24 cellular contexts compared by ENCODE assay signal in genomic region chr11:62457474-62457873, GRCh38. TPM values are rescaled to one million over a fixed set of nuclear protein-coding genes. Genes with fewer than 3 reads are reported as not detected.
DNase-seq lines count a peak whose midpoint lies in the region; ATAC-seq, FAIRE-seq and TF ChIP-seq lines count a peak whose summit lies in the region.
"Had no signal": no experiment of that assay in that cellular context is flagged by ENCODE, and none has a peak within 500 bp of the region (broad histone marks: within the 10 kb centered on the region; RNA-seq: fewer than 3 reads in every experiment).

No MANE protein-coding gene starts in this region.

- H3K9me1 ChIP-seq in K562 (ENCODE audit: control insufficient read depth, insufficient read depth, low read length) = no peaks in the 10 kb centered on the region

- H3K79me2 ChIP-seq in HepG2 (ENCODE audit: insufficient read depth, low read length) (no peaks in the 10 kb centered on the region), K562 (ENCODE audit: control insufficient read depth, insufficient read depth, low read length) (no peaks in the 10 kb centered on the region)

- H3K4me1 ChIP-seq in right lobe of liver (peaks cover 0 to 9% (median 0%) of the 10 kb centered on the region in 4 donors), HepG2 (ENCODE audit: insufficient read depth, low read length) (peaks cover 54% of the 10 kb centered on the region), K562 (replicated peaks in 1 of 2; ENCODE audit: control insufficient read depth in 2 of 2, insufficient read depth in 2 of 2, low read length in 2 of 2) (peaks cover 22 to 40% of the 10 kb centered on the region in 2 experiments), muscle layer of colon (ENCODE audit: insufficient read depth, low read length) (peaks cover 31% of the 10 kb centered on the region), transverse colon (peaks cover 9 to 38% (median 16%) of the 10 kb centered on the region in 4 donors), tibial artery (peaks cover 0 to 12% (median 0%) of the 10 kb centered on the region in 4 donors)
- H3K4me1 ChIP-seq: BLaER1 had no signal

- TF ChIP-seq RAD21 in HepG2 (CRISPR knock-in tag; IDR thresholded peaks at IDR 0.05) = no peak
- no peak for TF ChIP-seq RAD21 in K562 (CRISPR knock-in tag; conservative IDR thresholded peaks at IDR 0.05 in 1 of 2, IDR thresholded peaks at IDR 0.05 in 1 of 2)

- CTCF ChIA-PET in HepG2 (lab: Yijun Ruan, JAX; ENCODE audit: low intra/inter-chr PET ratio, low total read pairs) (no interaction called here), K562 (lab: Yijun Ruan, JAX; ENCODE audit: low intra/inter-chr PET ratio) (interaction anchor here (0.6 kb wide), 1 partner anchor 18 kb away, joined by 3 read pairs; no protein-coding TSS in a partner anchor)

- FAIRE-seq in HepG2 (lab: Jason Lieb, UNC) = no peak
- no peak for FAIRE-seq in K562 (lab: Jason Lieb, UNC)
- FAIRE-seq: G401.6 had no signal

- TF ChIP-seq POLR2A in right lobe of liver (IDR thresholded peaks at IDR 0.05) (no peak), HepG2 (IDR thresholded peaks at IDR 0.05; ENCODE audit: insufficient read depth in 1 of 2, low read depth in 2 of 2, low read length in 2 of 2) (no peak), K562 (conservative IDR thresholded peaks at IDR 0.05) (no peak), transverse colon (IDR thresholded peaks at IDR 0.05) (no peak)

- H3K27me3 ChIP-seq in right lobe of liver (no peaks in the 10 kb centered on the region), HepG2 (ENCODE audit: control insufficient read depth in 1 of 2, insufficient read depth in 2 of 2, low read length in 2 of 2) (no peaks in the 10 kb centered on the region), K562 (ENCODE audit: control insufficient read depth in 2 of 2, insufficient read depth in 2 of 2, low read length in 2 of 2) (no peaks in the 10 kb centered on the region), muscle layer of colon (ENCODE audit: control insufficient read depth in 1 of 2, insufficient read depth in 2 of 2, low read length in 2 of 2) (no peaks in the 10 kb centered on the region), transverse colon (no peaks in the 10 kb centered on the region), tibial artery (no peaks in the 10 kb centered on the region)
- H3K27me3 ChIP-seq: BLaER1, Peyer's patch had no signal

- TF ChIP-seq CTCF in right lobe of liver (IDR thresholded peaks at IDR 0.05) = no peak
- no peak for TF ChIP-seq CTCF in HepG2 (CRISPR knock-in tag; IDR thresholded peaks at IDR 0.05)
- no peak for TF ChIP-seq CTCF in K562 (IDR thresholded peaks at IDR 0.05 in 2 of 3, conservative IDR thresholded peaks at IDR 0.05 in 1 of 3; ENCODE audit: insufficient read depth in 2 of 3, low read depth in 1 of 3, low read length in 3 of 3)
- TF ChIP-seq CTCF in transverse colon (IDR thresholded peaks at IDR 0.05) = no peak
- TF ChIP-seq CTCF in tibial artery (IDR thresholded peaks at IDR 0.05) = no peak

- H3K4me3 ChIP-seq in right lobe of liver (no peak overlapping the region), HepG2 (replicated peaks in 1 of 3; ENCODE audit: insufficient read depth in 1 of 3, low read depth in 2 of 3, low read length in 3 of 3) (no peak overlapping the region), K562 (no peak overlapping the region), muscle layer of colon (ENCODE audit: low read depth in 1 of 2, low read length in 2 of 2) (no peak overlapping the region), transverse colon (no peak overlapping the region), tibial artery (no peak overlapping the region)
- H3K4me3 ChIP-seq: BLaER1, Peyer's patch, SK-N-MC had no signal

- ATAC-seq in right lobe of liver = peak in 3 of 4 donors; percentile 12 to 49 (median 38)
- no peak for ATAC-seq in HepG2
- no peak for ATAC-seq in K562
- ATAC-seq in GM21381 (IDR thresholded peaks at IDR 0.05; ENCODE audit: unreplicated experiment) = no peak
- no peak for ATAC-seq in HG02870 (IDR thresholded peaks at IDR 0.05; ENCODE audit: unreplicated experiment)
- ATAC-seq: HCT116 had no signal

- POLR2A ChIA-PET in HepG2 (lab: Yijun Ruan, JAX) (interaction anchor here (1.3 to 1.9 kb wide), 3 partner anchors 8 to 134 kb away, joined by 5 to 9 read pairs (median 6); partner anchors contain the start of gene TUT1), K562 (lab: Yijun Ruan, JAX) (interaction anchor here (0.6 to 2.7 kb wide), 12 partner anchors 8 to 45 kb away, joined by 3 to 12 read pairs (median 4); no protein-coding TSS in a partner anchor)

- BruUV-seq in HepG2 (replicated peaks; lab: Mats Ljungman, UMichigan) (no TSS peak), K562 (replicated peaks; lab: Mats Ljungman, UMichigan) (no TSS peak)

- DNase-seq in right lobe of liver (no peak), HepG2 (ENCODE audit: low spot score) (no peak), K562 (ENCODE audit: extremely low read depth in 1 of 4, low spot score in 3 of 4) (no peak), transverse colon (no peak), tibial artery (no peak)
- DNase-seq: 8988T; CD4-positive, alpha-beta T cell; COR-L47; NCI-H2029; NCI-H2227 treated with DMSO at 0.1 percent for 48 hours; Peyer's patch; SIG-M5 had no signal

- H3K9me3 ChIP-seq in right lobe of liver (no peaks in the 10 kb centered on the region), HepG2 (ENCODE audit: low read length) (no peaks in the 10 kb centered on the region), K562 (replicated peaks; ENCODE audit: control insufficient read depth, insufficient read depth, low read depth, low read length) (no peaks in the 10 kb centered on the region), muscle layer of colon (ENCODE audit: low read length) (no peaks in the 10 kb centered on the region), transverse colon (no peaks in the 10 kb centered on the region), tibial artery (no peaks in the 10 kb centered on the region)
- H3K9me3 ChIP-seq: BLaER1, Peyer's patch had no signal

- TF ChIP-seq EP300 in HepG2 (IDR thresholded peaks at IDR 0.05; ENCODE audit: low read depth in 2 of 2, low read length in 2 of 2) = no peak
- no peak for TF ChIP-seq EP300 in HepG2 (CRISPR knock-in tag; IDR thresholded peaks at IDR 0.05; ENCODE audit: borderline replicate concordance)
- no peak for TF ChIP-seq EP300 in K562 (IDR thresholded peaks at IDR 0.05; ENCODE audit: low read length)
- TF ChIP-seq EP300 in transverse colon (IDR thresholded peaks at IDR 0.05; ENCODE audit: low read depth) = no peak

- H2AFZ ChIP-seq in HepG2 (ENCODE audit: low read length) = no peak overlapping the region
- 0 out of 2 replicates have a peak overlapping the region, but pooled peaks have one; percentile 32 for H2AFZ ChIP-seq in K562 (ENCODE audit: low read depth, low read length)

- in situ Hi-C loops in HepG2 (cut with HindIII; ENCODE audit: extremely low pct_ligation_motif_present, low pct_unique_long_range_greater_than_20kb) (no loop called here), K562 (cut with MboI) (no loop called here), transverse colon (cut with MboI; ENCODE audit: low pct_ligation_motif_present in 1 of 4, low pct_unique_long_range_greater_than_20kb in 1 of 4, low sequenced_read_pairs in 3 of 4) (no loop called here)

- H3K36me3 ChIP-seq in right lobe of liver = no peaks in the 10 kb centered on the region
- no peaks in the 10 kb centered on the region for H3K36me3 ChIP-seq in HepG2 (replicated peaks in 1 of 2; ENCODE audit: control insufficient read depth in 1 of 2, insufficient read depth in 2 of 2, low read length in 2 of 2)
- H3K36me3 ChIP-seq in K562 (ENCODE audit: control insufficient read depth, insufficient read depth, low read length) = no peaks in the 10 kb centered on the region
- H3K36me3 ChIP-seq in muscle layer of colon (ENCODE audit: insufficient read depth, low read length) = no peaks in the 10 kb centered on the region
- H3K36me3 ChIP-seq in transverse colon = no peaks in the 10 kb centered on the region
- no peaks in the 10 kb centered on the region for H3K36me3 ChIP-seq in tibial artery
- H3K36me3 ChIP-seq: BLaER1, Peyer's patch had no signal

- WGBS in right lobe of liver (ENCODE audit: insufficient coverage, low coverage, low lambda C conversion rate, missing lambda C conversion rate) = 83% methylated on average over 2 of the region's 3 CpGs
- WGBS in HepG2 (ENCODE audit: low lambda C conversion rate) = 62% methylated on average over 3 of the region's 3 CpGs
- 58% methylated on average over 3 of the region's 3 CpGs for WGBS in K562 (ENCODE audit: insufficient coverage, low coverage, missing lambda C conversion rate)
- WGBS in transverse colon (ENCODE audit: low coverage in 1 of 2), 2 donors = 75 to 87% methylated on average over 2 to 3 of the region's 3 CpGs

- intact Hi-C loops in right lobe of liver (cut with DNase I) (no loop called here), HepG2 (cut with micrococcal nuclease; ENCODE audit: unreplicated experiment) (no loop called here), K562 (cut with micrococcal nuclease) (no loop called here), transverse colon (cut with DNase I; ENCODE audit: low total_unique reads) (no loop called here), tibial artery (cut with DNase I; ENCODE audit: low total_unique reads) (no loop called here)

- H3K4me2 ChIP-seq in HepG2 (ENCODE audit: low read depth, low read length) = no peak overlapping the region
- no peak overlapping the region for H3K4me2 ChIP-seq in K562 (ENCODE audit: insufficient read depth, low read length)
- H3K4me2 ChIP-seq: BLaER1 had no signal

- no peak overlapping the region for H3K27ac ChIP-seq in right lobe of liver
- H3K27ac ChIP-seq in HepG2 (ENCODE audit: extremely low read length, insufficient read depth, low read length) = no peak overlapping the region
- H3K27ac ChIP-seq in K562 (ENCODE audit: extremely low read depth, low read depth, low read length) = peak overlapping the region; percentile 79; the same call in 2 of the 3 replicates
- H3K27ac ChIP-seq in muscle layer of colon (ENCODE audit: low read depth, low read length) = peak overlapping the region; percentile 44
- peak overlapping the region in 3 of 4 donors; percentile 6 to 69 (median 61) for H3K27ac ChIP-seq in transverse colon
- no peak overlapping the region for H3K27ac ChIP-seq in tibial artery
- H3K27ac ChIP-seq: BLaER1, SK-N-MC had no signal

- H4K20me1 ChIP-seq in HepG2 (ENCODE audit: insufficient read depth, low read length) (no peaks in the 10 kb centered on the region), K562 (replicated peaks; ENCODE audit: control insufficient read depth, insufficient read depth, low read length) (no peaks in the 10 kb centered on the region)
- H4K20me1 ChIP-seq: BLaER1 had no signal

- H3K9ac ChIP-seq in HepG2 (ENCODE audit: insufficient read depth, low read depth, low read length) (no peak overlapping the region), K562 (ENCODE audit: insufficient read depth in 1 of 2, low read depth in 2 of 2, low read length in 2 of 2) (no peak overlapping the region), muscle layer of colon (ENCODE audit: low read length) (no peak overlapping the region)
- H3K9ac ChIP-seq: BLaER1 had no signal

RNA-seq across cellular contexts. Expression of gene SCGB1A1, which starts 38.6 kb away (rescaled TPM):
- total RNA-seq in right lobe of liver (not detected), HepG2 (2016; rRNA removed; fragmentation: Illumina TruSeq; extraction: Trizol) (not detected in 2 replicates), K562 (2014; rRNA removed) (not detected in 2 replicates), K562 (2014; rRNA removed; fragmentation: Illumina TruSeq; extraction: Trizol) (not detected in 2 replicates), K562 (2015; rRNA removed; fragmentation: Illumina TruSeq; extraction: Trizol) (not detected in 2 replicates), K562 (2021) (0.55 and 1.1 TPM in 2 replicates), transverse colon (not detected)
- not detected in 2 replicates for total RNA-seq in HepG2 (2016; cell fraction: cytosol; rRNA removed; fragmentation: Illumina TruSeq; extraction: Trizol; ENCODE audit: low read depth)
- not detected in 2 replicates for total RNA-seq in HepG2 (2016; cell fraction: insoluble cytoplasmic fraction; rRNA removed; fragmentation: Illumina TruSeq; extraction: Trizol)
- not detected in 2 replicates for total RNA-seq in HepG2 (2016; cell fraction: membrane; rRNA removed; fragmentation: Illumina TruSeq; extraction: Trizol)
- total RNA-seq in HepG2 (2016; cell fraction: nucleus; rRNA removed; fragmentation: Illumina TruSeq; extraction: Trizol) = not detected in 2 replicates
- polyA plus RNA-seq in HepG2 (2011; rRNA removed) (not detected in 2 replicates), K562 (2011; rRNA removed) (not detected in 2 replicates), K562 (2014; fragmentation: Illumina TruSeq; extraction: Trizol) (not detected in 2 replicates), K562 (2014; fragmentation: Nextera tagmentation; extraction: Ambion mirVana) (not detected), K562 (2014; rRNA removed) (not detected in 2 replicates)
- not detected in 2 replicates for polyA plus RNA-seq in HepG2 (2011; cell fraction: cytosol; rRNA removed)
- not detected in 2 replicates for polyA plus RNA-seq in HepG2 (2011; cell fraction: nucleus; rRNA removed)
- polyA plus RNA-seq in HepG2 (2012) = not detected in 2 replicates
- not detected in 2 replicates for polyA plus RNA-seq in HepG2 (2016; cell fraction: cytosol; fragmentation: Illumina TruSeq; extraction: Trizol; ENCODE audit: low read depth)
- polyA plus RNA-seq in HepG2 (2016; cell fraction: insoluble cytoplasmic fraction; fragmentation: Illumina TruSeq; extraction: Trizol; ENCODE audit: low read depth) = not detected in 2 replicates
- polyA plus RNA-seq in HepG2 (2016; cell fraction: membrane; fragmentation: Illumina TruSeq; extraction: Trizol; ENCODE audit: low read depth) = not detected in 2 replicates
- polyA plus RNA-seq in HepG2 (2016; cell fraction: nucleus; fragmentation: Illumina TruSeq; extraction: Trizol; ENCODE audit: insufficient read depth, low read depth) = not detected in 2 replicates
- polyA minus RNA-seq in HepG2 (2011; rRNA and poly(A)+ RNA removed; ENCODE audit: low replicate concordance) = not detected in 2 replicates
- polyA minus RNA-seq in HepG2 (2011; cell fraction: cytosol; rRNA and poly(A)+ RNA removed) = not detected in 2 replicates
- not detected in 2 replicates for polyA minus RNA-seq in HepG2 (2011; cell fraction: nucleus; rRNA and poly(A)+ RNA removed)
- total RNA-seq in K562 (2011; cell fraction: chromatin; rRNA removed; ENCODE audit: low replicate concordance) = not detected in 2 replicates
- total RNA-seq in K562 (2011; cell fraction: nucleolus; rRNA removed) = not detected in 2 replicates
- not detected in 2 replicates for total RNA-seq in K562 (2011; cell fraction: nucleoplasm; rRNA removed)
- not detected in 2 replicates for polyA plus RNA-seq in K562 (2011; cell fraction: cytosol; rRNA removed)
- not detected in 2 replicates for polyA plus RNA-seq in K562 (2011; cell fraction: nucleus; rRNA removed)
- not detected in 2 replicates for polyA plus RNA-seq in K562 (2012)
- polyA minus RNA-seq in K562 (2011; rRNA and poly(A)+ RNA removed) = not detected in 2 replicates
- not detected in 2 replicates for polyA minus RNA-seq in K562 (2011; cell fraction: cytosol; rRNA and poly(A)+ RNA removed)
- polyA minus RNA-seq in K562 (2011; cell fraction: nucleus; rRNA and poly(A)+ RNA removed) = not detected in 2 replicates
- total RNA-seq: CD4-positive, alpha-beta T cell; H4; LHCN-M2; MCF 10A; NCI-H460; OCI-LY7; Peyer's patch had no signal

Comparison
In these comparisons a context has a peak if more than half of its experiments do, and no peak if none do; other contexts are left out.
1. ATAC-seq: peak in right lobe of liver (3 of 4); none in HepG2 (single experiment), K562 (single experiment), GM21381 (single experiment) and HG02870 (single experiment).
2. H3K27ac ChIP-seq: peak in K562 (single experiment), muscle layer of colon (single experiment) and transverse colon (3 of 4); none in right lobe of liver (0 of 3), HepG2 (single experiment) and tibial artery (0 of 2).